10 cellular contexts compared by ENCODE assay signal in genomic region chr19:44750713-44751112, GRCh38. TPM values are rescaled to one million over a fixed set of nuclear protein-coding genes. Genes with fewer than 3 reads are reported as not detected.
DNase-seq lines count a peak whose midpoint lies in the region; ATAC-seq, FAIRE-seq and TF ChIP-seq lines count a peak whose summit lies in the region.
"Had no signal": no experiment of that assay in that cellular context is flagged by ENCODE, and none has a peak within 500 bp of the region (broad histone marks: within the 10 kb centered on the region; RNA-seq: fewer than 3 reads in every experiment).

No MANE protein-coding gene starts in this region.

- TF ChIP-seq POLR2A in endothelial cell of umbilical vein (IDR thresholded peaks at IDR 0.05; ENCODE audit: low read depth, low read length): no peak
- TF ChIP-seq POLR2A in sigmoid colon (IDR thresholded peaks at IDR 0.05): no peak

- dilution Hi-C loops in endothelial cell of umbilical vein (cut with MboI; ENCODE audit: extremely low pct_ligation_motif_present, low sequenced_read_pairs): no loop called here

- no peaks in the 10 kb centered on the region for H3K27me3 Mint-ChIP-seq in CD8-positive, alpha-beta T cell (ENCODE audit: low read depth)

- peaks cover 71% of the 10 kb centered on the region for H3K4me1 ChIP-seq in CD8-positive, alpha-beta T cell (ENCODE audit: insufficient read depth, low read length)
- peaks cover 70% of the 10 kb centered on the region for H3K4me1 ChIP-seq in OCI-LY7 (ENCODE audit: insufficient read depth, low read length, poor library complexity, severe bottlenecking)
- H3K4me1 ChIP-seq in endothelial cell of umbilical vein (ENCODE audit: control insufficient read depth, extremely low read depth, insufficient read depth, low read length): peaks cover 40% of the 10 kb centered on the region
- peaks cover 0 to 90% (median 82%) of the 10 kb centered on the region in 4 donors for H3K4me1 ChIP-seq in sigmoid colon

- no peaks in the 10 kb centered on the region for H3K27me3 ChIP-seq in CD8-positive, alpha-beta T cell (ENCODE audit: insufficient read depth, low read length)
- H3K27me3 ChIP-seq in endothelial cell of umbilical vein (ENCODE audit: control insufficient read depth in 2 of 2, insufficient read depth in 2 of 2, low read length in 2 of 2): no peaks in the 10 kb centered on the region
- no peaks in the 10 kb centered on the region for H3K27me3 ChIP-seq in sigmoid colon

- no peaks in the 10 kb centered on the region for H3K9me1 ChIP-seq in endothelial cell of umbilical vein (replicated peaks; ENCODE audit: control insufficient read depth, extremely low read depth, insufficient read depth, low read length)

- no peak for TF ChIP-seq EP300 in sigmoid colon (IDR thresholded peaks at IDR 0.05)

- no peak for TF ChIP-seq CTCF in CD8-positive, alpha-beta T cell (IDR thresholded peaks at IDR 0.05)
- no peak for TF ChIP-seq CTCF in OCI-LY7 (conservative IDR thresholded peaks at IDR 0.05; ENCODE audit: low read length)
- no peak for TF ChIP-seq CTCF in endothelial cell of umbilical vein (IDR thresholded peaks at IDR 0.05; ENCODE audit: extremely low read depth in 1 of 2, insufficient read depth in 1 of 2, low read depth in 1 of 2, low read length in 2 of 2)
- TF ChIP-seq CTCF in sigmoid colon (IDR thresholded peaks at IDR 0.05): no peak

- CTCF ChIA-PET in CD8-positive, alpha-beta T cell (lab: Charles Lee): interaction anchor here (1.2 to 3.2 kb wide), 2 partner anchors 20 to 26 kb away, joined by 5 to 29 read pairs; no protein-coding TSS in a partner anchor
- CTCF ChIA-PET in OCI-LY7 (lab: Charles Lee; ENCODE audit: unreplicated experiment): no interaction called here
- CTCF ChIA-PET in endothelial cell of umbilical vein (lab: Charles Lee): interaction anchor here (1.4 to 3.2 kb wide), 3 partner anchors 20 to 61 kb away, joined by 3 to 22 read pairs (median 14); no protein-coding TSS in a partner anchor

- H3K4me3 ChIP-seq in CD8-positive, alpha-beta T cell (ENCODE audit: low read depth, low read length): no peak overlapping the region
- H3K4me3 ChIP-seq in OCI-LY7 (ENCODE audit: low read depth, low read length, poor library complexity, severe bottlenecking): peak overlapping the region; percentile 84
- H3K4me3 ChIP-seq in endothelial cell of umbilical vein (replicated peaks in 1 of 3; ENCODE audit: insufficient read depth in 1 of 3, low read depth in 1 of 3, low read length in 3 of 3): no peak overlapping the region
- peak overlapping the region in 2 of 4 donors; percentile 72 to 81 for H3K4me3 ChIP-seq in sigmoid colon

- H3K9me3 Mint-ChIP-seq in CD8-positive, alpha-beta T cell: no peaks in the 10 kb centered on the region

- DNase-seq in CD8-positive, alpha-beta T cell: no peak
- peak; percentile 27 for DNase-seq in OCI-LY7 (ENCODE audit: low spot score)
- no peak for DNase-seq in endothelial cell of umbilical vein (ENCODE audit: low read depth, low spot score)
- no peak for DNase-seq in sigmoid colon
- no peak for DNase-seq in NOMO-1 treated with dmso at 0.1 percent for 144 hours (lab: John Stamatoyannopoulos, UW; ENCODE audit: unreplicated experiment)
- DNase-seq: HCEC 1CT had no signal

- ATAC-seq in CD8-positive, alpha-beta T cell: no peak
- ATAC-seq in HG03460 (IDR thresholded peaks at IDR 0.05; ENCODE audit: unreplicated experiment): no peak
- ATAC-seq in HG03196 (IDR thresholded peaks at IDR 0.05; ENCODE audit: unreplicated experiment): no peak
- ATAC-seq in HG02642 (IDR thresholded peaks at IDR 0.05; ENCODE audit: poor library complexity, unreplicated experiment): no peak

- H3K79me2 ChIP-seq in OCI-LY7 (ENCODE audit: insufficient read depth, low read depth, low read length): peaks cover 42% of the 10 kb centered on the region
- H3K79me2 ChIP-seq in endothelial cell of umbilical vein (ENCODE audit: control insufficient read depth, insufficient read depth, low read length): peaks cover 26% of the 10 kb centered on the region

- H3K4me3 Mint-ChIP-seq in CD8-positive, alpha-beta T cell: peak overlapping the region; percentile 82

- H4K20me1 ChIP-seq in OCI-LY7 (ENCODE audit: insufficient read depth, low read length): no peaks in the 10 kb centered on the region
- H4K20me1 ChIP-seq in endothelial cell of umbilical vein (replicated peaks; ENCODE audit: control insufficient read depth, extremely low read depth, insufficient read depth, low read length): no peaks in the 10 kb centered on the region

- H3K9ac ChIP-seq in endothelial cell of umbilical vein (replicated peaks; ENCODE audit: extremely low read depth, insufficient read depth, low read length): no peak overlapping the region

- WGBS in sigmoid colon, 2 donors: 48 to 57% methylated on average over 3 of the region's 3 CpGs

- POLR2A ChIA-PET in CD8-positive, alpha-beta T cell (lab: Charles Lee): no interaction called here
- POLR2A ChIA-PET in OCI-LY7 (lab: Charles Lee): no interaction called here
- POLR2A ChIA-PET in endothelial cell of umbilical vein (lab: Charles Lee): no interaction called here

- no peaks in the 10 kb centered on the region for H3K36me3 ChIP-seq in CD8-positive, alpha-beta T cell (ENCODE audit: insufficient read depth, low read length)
- H3K36me3 ChIP-seq in OCI-LY7 (ENCODE audit: insufficient read depth, low read length) (peaks cover 40% of the 10 kb centered on the region; the same call in 1 of the 2 replicates), endothelial cell of umbilical vein (ENCODE audit: control insufficient read depth in 2 of 2, extremely low read depth in 1 of 2, insufficient read depth in 2 of 2, low read length in 2 of 2) (peaks cover 0 to 7% of the 10 kb centered on the region in 2 experiments), sigmoid colon (peaks cover 0 to 27% (median 2%) of the 10 kb centered on the region in 4 donors)

- H3K27ac Mint-ChIP-seq in CD8-positive, alpha-beta T cell: peak overlapping the region; percentile 71

- H3K9me2 ChIP-seq in OCI-LY7 (ENCODE audit: insufficient read depth, low read length): no peaks in the 10 kb centered on the region

- FAIRE-seq in endothelial cell of umbilical vein (lab: Jason Lieb, UNC): peak; percentile 50

- H3K4me2 ChIP-seq in OCI-LY7 (ENCODE audit: low read length) (peak overlapping the region; percentile 79), endothelial cell of umbilical vein (ENCODE audit: insufficient read depth, low read length) (no peak overlapping the region)

- H3K9me3 ChIP-seq in CD8-positive, alpha-beta T cell (ENCODE audit: low read length): no peaks in the 10 kb centered on the region
- H3K9me3 ChIP-seq in OCI-LY7 (ENCODE audit: low read length): no peaks in the 10 kb centered on the region
- H3K9me3 ChIP-seq in endothelial cell of umbilical vein (replicated peaks; ENCODE audit: control insufficient read depth, insufficient read depth, low read length): no peaks in the 10 kb centered on the region
- H3K9me3 ChIP-seq in sigmoid colon: no peaks in the 10 kb centered on the region

- H3K4me1 Mint-ChIP-seq in CD8-positive, alpha-beta T cell (ENCODE audit: low read depth): peaks cover 74% of the 10 kb centered on the region

- H3K27ac ChIP-seq in CD8-positive, alpha-beta T cell (ENCODE audit: low read depth, low read length): no peak overlapping the region
- H3K27ac ChIP-seq in OCI-LY7 (ENCODE audit: low read depth, low read length, poor library complexity, severe bottlenecking): peak overlapping the region; percentile 95
- no peak overlapping the region for H3K27ac ChIP-seq in endothelial cell of umbilical vein (ENCODE audit: insufficient read depth, low read depth, low read length)
- peak overlapping the region; percentile 90 to 98 (median 94) for H3K27ac ChIP-seq in sigmoid colon

- no TSS peak for BruUV-seq in OCI-LY7 (replicated peaks; lab: Mats Ljungman, UMichigan)
- no TSS peak for BruUV-seq in endothelial cell of umbilical vein (replicated peaks; lab: Mats Ljungman, UMichigan)

- intact Hi-C loops in CD8-positive, alpha-beta T cell (cut with DNase I, micrococcal nuclease): loop anchor here (5.0 kb wide), 2 partner anchors 252 to 967 kb away; partner anchors contain the start of gene RELB (in 1 of the 2)
- intact Hi-C loops in OCI-LY7 (cut with micrococcal nuclease; ENCODE audit: unreplicated experiment) (loop anchor here (5.0 to 10.0 kb wide), 2 partner anchors 254 to 327 kb away; partner anchors contain the start of genes GEMIN7, RELB and ZNF296), endothelial cell of umbilical vein (cut with micrococcal nuclease) (no loop called here), sigmoid colon (cut with DNase I) (loop anchor here (10.0 kb wide), 1 partner anchor 754 kb away; the partner anchor contains the start of gene VASP)

- peaks cover 25% of the 10 kb centered on the region for H3K36me3 Mint-ChIP-seq in CD8-positive, alpha-beta T cell

- no peak overlapping the region for H2AFZ ChIP-seq in OCI-LY7 (ENCODE audit: low read length)
- no peak overlapping the region for H2AFZ ChIP-seq in endothelial cell of umbilical vein (ENCODE audit: low read depth, low read length)

RNA-seq across cellular contexts. Expression of gene BCL3, which starts 2.2 kb away (rescaled TPM):
- 100 to 1,000 TPM; 107 to 116 TPM for total RNA-seq in CD8-positive, alpha-beta T cell
- 5.8 and 10.2 TPM in 2 replicates for total RNA-seq in OCI-LY7 (2014; rRNA removed; shearing (Covaris generic))
- total RNA-seq in OCI-LY7 (2022) (18.6 and 22.9 TPM in 2 replicates), endothelial cell of umbilical vein (24.0 and 26.9 TPM in 2 replicates), sigmoid colon (10 to 100 TPM; 13.9 to 69.0 (median 25.9) TPM)
- polyA plus RNA-seq in endothelial cell of umbilical vein (11.0 and 15.3 TPM in 2 replicates), sigmoid colon (100 to 1,000 TPM in 1 of 3 donors, 10 to 100 TPM in 2; 44.4 to 104 (median 64.7) TPM)
- 7.2 and 9.0 TPM in 2 replicates for polyA plus RNA-seq in endothelial cell of umbilical vein (2011; cell fraction: cytosol; rRNA removed)
- polyA plus RNA-seq in endothelial cell of umbilical vein (2011; cell fraction: nucleus; rRNA removed): 9.7 and 11.6 TPM in 2 replicates
- 10.4 and 17.2 TPM in 2 replicates for polyA plus RNA-seq in endothelial cell of umbilical vein (2012)
- polyA minus RNA-seq in endothelial cell of umbilical vein: 4.7 and 10.4 TPM in 2 replicates
- polyA minus RNA-seq in endothelial cell of umbilical vein (2011; cell fraction: cytosol; rRNA and poly(A)+ RNA removed): 17.0 TPM
- 5.7 and 7.2 TPM in 2 replicates for polyA minus RNA-seq in endothelial cell of umbilical vein (2011; cell fraction: nucleus; rRNA and poly(A)+ RNA removed)

RNA-seq across cellular contexts. Expression of gene CBLC, which starts 27.0 kb away (rescaled TPM):
- total RNA-seq in CD8-positive, alpha-beta T cell: not detected
- total RNA-seq in OCI-LY7 (2014; rRNA removed; shearing (Covaris generic)): not detected in 2 replicates
- total RNA-seq in OCI-LY7 (2022) (not detected in 2 replicates), endothelial cell of umbilical vein (not detected in 2 replicates), sigmoid colon (not detected)
- polyA plus RNA-seq in endothelial cell of umbilical vein (0.04 and 0.08 TPM in 2 replicates), sigmoid colon (10 to 100 TPM; 46.8 to 64.5 (median 58.0) TPM)
- polyA plus RNA-seq in endothelial cell of umbilical vein (2011; cell fraction: cytosol; rRNA removed): not detected in 2 replicates
- 0.10 TPM in 1 of 2 replicates, not detected in the other for polyA plus RNA-seq in endothelial cell of umbilical vein (2011; cell fraction: nucleus; rRNA removed)
- not detected in 2 replicates for polyA plus RNA-seq in endothelial cell of umbilical vein (2012)
- not detected in 2 replicates for polyA minus RNA-seq in endothelial cell of umbilical vein
- polyA minus RNA-seq in endothelial cell of umbilical vein (2011; cell fraction: cytosol; rRNA and poly(A)+ RNA removed): not detected
- not detected in 2 replicates for polyA minus RNA-seq in endothelial cell of umbilical vein (2011; cell fraction: nucleus; rRNA and poly(A)+ RNA removed)
- total RNA-seq: activated CD8-positive, alpha-beta memory T cell treated with anti-CD3 and anti-CD28 coated beads for 36 hours had no signal

RNA-seq across cellular contexts. Expression of gene CEACAM16, which starts 51.8 kb away (rescaled TPM):
- total RNA-seq in CD8-positive, alpha-beta T cell: not detected
- not detected in 2 replicates for total RNA-seq in OCI-LY7 (2014; rRNA removed; shearing (Covaris generic))
- not detected in 2 replicates for total RNA-seq in OCI-LY7 (2022)
- total RNA-seq in endothelial cell of umbilical vein: not detected in 2 replicates
- not detected in 2 replicates for polyA plus RNA-seq in endothelial cell of umbilical vein
- not detected in 2 replicates for polyA plus RNA-seq in endothelial cell of umbilical vein (2011; cell fraction: cytosol; rRNA removed)
- not detected in 2 replicates for polyA plus RNA-seq in endothelial cell of umbilical vein (2011; cell fraction: nucleus; rRNA removed)
- polyA plus RNA-seq in endothelial cell of umbilical vein (2012): not detected in 2 replicates
- not detected in 2 replicates for polyA minus RNA-seq in endothelial cell of umbilical vein
- not detected for polyA minus RNA-seq in endothelial cell of umbilical vein (2011; cell fraction: cytosol; rRNA and poly(A)+ RNA removed)
- not detected in 2 replicates for polyA minus RNA-seq in endothelial cell of umbilical vein (2011; cell fraction: nucleus; rRNA and poly(A)+ RNA removed)
- total RNA-seq in sigmoid colon: not detected
- not detected for polyA plus RNA-seq in sigmoid colon
- total RNA-seq: activated CD8-positive, alpha-beta memory T cell treated with anti-CD3 and anti-CD28 coated beads for 36 hours had no signal

RNA-seq across cellular contexts. Expression of gene BCAM, which starts 58.2 kb away (rescaled TPM):
- not detected for total RNA-seq in CD8-positive, alpha-beta T cell
- not detected in 2 replicates for total RNA-seq in OCI-LY7 (2014; rRNA removed; shearing (Covaris generic))
- not detected in 2 replicates for total RNA-seq in OCI-LY7 (2022)
- total RNA-seq in endothelial cell of umbilical vein: 28.5 and 29.0 TPM in 2 replicates
- 23.9 and 32.5 TPM in 2 replicates for polyA plus RNA-seq in endothelial cell of umbilical vein
- 10.3 and 16.7 TPM in 2 replicates for polyA plus RNA-seq in endothelial cell of umbilical vein (2011; cell fraction: cytosol; rRNA removed)
- polyA plus RNA-seq in endothelial cell of umbilical vein (2011; cell fraction: nucleus; rRNA removed): 38.1 and 38.2 TPM in 2 replicates
- 15.7 and 30.3 TPM in 2 replicates for polyA plus RNA-seq in endothelial cell of umbilical vein (2012)
- polyA minus RNA-seq in endothelial cell of umbilical vein: 7.8 and 9.4 TPM in 2 replicates
- polyA minus RNA-seq in endothelial cell of umbilical vein (2011; cell fraction: cytosol; rRNA and poly(A)+ RNA removed): not detected
- polyA minus RNA-seq in endothelial cell of umbilical vein (2011; cell fraction: nucleus; rRNA and poly(A)+ RNA removed): 5.0 and 12.7 TPM in 2 replicates
- 10 to 100 TPM in 3 of 4 donors, 1 to 10 TPM in 1; 6.1 to 36.3 (median 13.4) TPM for total RNA-seq in sigmoid colon
- polyA plus RNA-seq in sigmoid colon: 10 to 100 TPM in 1 of 3 donors, 1 to 10 TPM in 2; 1.2 to 19.9 (median 2.1) TPM
- total RNA-seq: activated CD8-positive, alpha-beta memory T cell treated with anti-CD3 and anti-CD28 coated beads for 36 hours had no signal

Comparison
In these comparisons a context has a peak if more than half of its experiments do, and no peak if none do; other contexts are left out.
1. H3K27ac ChIP-seq: peak in OCI-LY7 (single experiment) and sigmoid colon (4 of 4); none in CD8-positive, alpha-beta T cell (single experiment) and endothelial cell of umbilical vein (single experiment).